ENCODE assay signal across 8 cellular contexts in the genomic region with DNA sequence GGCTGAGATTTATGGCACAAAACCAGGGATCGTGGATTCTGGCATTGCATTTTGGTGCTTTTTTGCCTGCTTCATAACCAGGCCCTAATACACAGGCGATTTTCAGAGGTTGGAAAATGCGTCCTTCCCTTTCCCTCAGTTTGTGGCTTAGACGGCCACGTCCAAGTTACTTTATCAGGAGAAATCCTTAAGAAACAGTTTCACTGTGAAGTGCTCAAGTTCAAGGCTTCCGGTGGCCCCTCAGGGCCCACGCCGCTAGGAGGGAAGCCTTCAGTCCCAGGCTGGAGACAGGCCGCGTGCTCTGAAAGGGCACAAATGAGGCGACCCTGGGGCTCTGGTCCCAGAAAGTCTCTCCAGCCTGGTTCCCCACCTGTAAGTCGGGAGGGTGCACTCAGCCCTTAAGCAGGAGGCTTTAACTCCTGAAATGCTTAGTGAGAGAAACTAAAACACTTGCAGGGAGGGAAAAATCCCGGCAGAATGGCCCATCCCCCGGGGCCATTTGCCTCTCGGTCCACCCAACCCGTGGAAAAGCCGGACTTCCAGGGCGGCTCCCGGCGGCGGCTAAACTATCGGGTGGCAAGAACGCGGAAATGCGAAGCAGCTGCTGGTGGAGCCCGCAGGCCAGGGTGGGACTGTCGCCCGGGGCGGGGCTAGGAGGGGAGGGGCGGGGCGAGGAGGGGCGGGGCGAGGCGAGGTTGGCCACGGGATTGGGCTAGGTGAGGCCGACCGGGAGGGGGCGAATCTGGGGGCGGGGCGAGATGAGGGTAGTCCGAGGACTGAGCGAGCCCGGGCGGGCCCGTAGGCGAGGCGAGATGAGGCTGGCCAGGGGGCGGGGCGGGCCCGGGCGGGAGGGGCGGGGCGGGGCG. TPM values are rescaled to one million over a fixed set of nuclear protein-coding genes. Genes with fewer than 3 reads are reported as not detected.
DNase-seq lines count a peak whose midpoint lies in the region; ATAC-seq and TF ChIP-seq lines count a peak whose summit lies in the region.

No MANE protein-coding gene starts in this region.

- no peaks in the 10 kb centered on the region for H3K27me3 ChIP-seq in endodermal cell (ENCODE audit: control insufficient read depth, insufficient read depth, low read length, poor library complexity, severe bottlenecking)

- peak overlapping the region; percentile 56 for H3K4me3 Mint-ChIP-seq in endodermal cell
- peak overlapping the region; percentile 69 for H3K4me3 Mint-ChIP-seq in mesothelial cell of epicardium

- H3K36me3 Mint-ChIP-seq in endodermal cell (ENCODE audit: low read depth) (no peaks in the 10 kb centered on the region), mesothelial cell of epicardium (no peaks in the 10 kb centered on the region)

- H3K9me3 ChIP-seq in endodermal cell (ENCODE audit: control insufficient read depth, low read length) = no peaks in the 10 kb centered on the region

- 10 to 25% methylated on average over 21 to 50 of the region's 54 CpGs for WGBS in endodermal cell (ENCODE audit: insufficient coverage in 1 of 2, insufficient read length in 1 of 2), 2 experiments

- H3K9ac ChIP-seq in endodermal cell (ENCODE audit: extremely low read depth, low read length, poor library complexity, severe bottlenecking) = peak overlapping the region; percentile 71

- TF ChIP-seq CTCF in endodermal cell (conservative IDR thresholded peaks at IDR 0.05) = peak; percentile 31
- no peak for TF ChIP-seq CTCF in mesothelial cell of epicardium (IDR thresholded peaks at IDR 0.05; ENCODE audit: unreplicated experiment)

- H3K9me3 Mint-ChIP-seq in endodermal cell = no peaks in the 10 kb centered on the region
- H3K9me3 Mint-ChIP-seq in mesothelial cell of epicardium = no peaks in the 10 kb centered on the region

- DNase-seq in D341Med (ENCODE audit: low spot score) (peak; percentile 99), HUDEP-2 (lab: John Stamatoyannopoulos, UW; ENCODE audit: unreplicated experiment in 76 of 76) (peak; percentile 32 to 99 (median 96)), NOMO-1 treated with DMSO at 0.1 percent for 48 hours (lab: John Stamatoyannopoulos, UW; ENCODE audit: unreplicated experiment) (peak; percentile 92), endodermal cell (peak; percentile 100), mesothelial cell of epicardium (ENCODE audit: low spot score in 2 of 2, unreplicated experiment in 2 of 2) (peak; percentile 97 to 99)
- peak; percentile 98 for DNase-seq in activated CD8-positive, alpha-beta memory T cell treated with anti-CD3 and anti-CD28 coated beads, Interleukin-2, amount 50 U/mL, for 1 hour (ENCODE audit: extremely low read depth)
- DNase-seq in stimulated activated CD8-positive, alpha-beta memory T cell treated with anti-CD3 and anti-CD28 coated beads, Interleukin-15, amount 100 ng/mL, for 4 hours (ENCODE audit: low read depth in 2 of 2) = peak; percentile 96 to 98

- H3K27ac ChIP-seq in endodermal cell (ENCODE audit: low read depth, low read length) = no peak overlapping the region

- no peaks in the 10 kb centered on the region for H3K36me3 ChIP-seq in endodermal cell (ENCODE audit: control insufficient read depth, insufficient read depth, low read length)

- peaks cover 14% of the 10 kb centered on the region for H3K4me1 Mint-ChIP-seq in endodermal cell
- peaks cover 5% of the 10 kb centered on the region for H3K4me1 Mint-ChIP-seq in mesothelial cell of epicardium

- H3K27ac Mint-ChIP-seq in endodermal cell = peak overlapping the region; percentile 90
- peak overlapping the region; percentile 82 for H3K27ac Mint-ChIP-seq in mesothelial cell of epicardium

- H3K4me3 ChIP-seq in endodermal cell (ENCODE audit: low read length) = peak overlapping the region; percentile 83

- peaks cover 5% of the 10 kb centered on the region for H3K4me1 ChIP-seq in endodermal cell (ENCODE audit: control insufficient read depth, insufficient read depth, low read length)

- H3K27me3 Mint-ChIP-seq in endodermal cell (ENCODE audit: insufficient read depth) = peaks cover 18% of the 10 kb centered on the region
- H3K27me3 Mint-ChIP-seq in mesothelial cell of epicardium (ENCODE audit: low read depth) = peaks cover 46% of the 10 kb centered on the region

- ATAC-seq in GM21423 (IDR thresholded peaks at IDR 0.05; ENCODE audit: unreplicated experiment) = peak; percentile 67

RNA-seq across cellular contexts. Expression of gene SLC66A3, which starts 0.6 kb away (rescaled TPM):
- 10 to 100 TPM; 14.4 to 17.5 TPM for total RNA-seq in endodermal cell
- 13.4 TPM for polyA plus RNA-seq in endodermal cell (2013, experiment 1 of 2)
- 12.5 TPM for polyA plus RNA-seq in endodermal cell (2013, experiment 2 of 2)
- total RNA-seq in mesothelial cell of epicardium = 6.0 to 7.3 TPM (median 6.3 TPM) in 3 replicates
